36 cellular contexts compared by ENCODE assay signal in the genomic region with DNA sequence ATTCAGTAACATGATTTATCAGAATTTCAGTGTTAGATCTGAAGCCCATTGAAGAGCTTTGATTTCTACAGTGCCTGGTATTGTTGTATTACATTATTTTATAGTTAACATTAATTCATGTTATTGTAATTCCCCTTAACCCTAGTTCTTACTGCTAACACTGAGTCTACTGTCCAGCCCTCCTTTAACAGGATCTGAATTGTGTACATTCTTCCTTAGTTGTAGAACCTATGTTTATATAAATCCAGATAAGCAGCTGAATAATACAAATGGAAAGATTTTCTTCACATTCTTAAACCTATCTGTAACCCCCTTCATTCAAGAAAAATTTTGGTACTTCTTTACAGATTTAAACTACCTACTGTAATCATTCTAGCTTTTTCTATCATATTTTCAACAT. TPM values are rescaled to one million over a fixed set of nuclear protein-coding genes. Genes with fewer than 3 reads are reported as not detected.
"Had no signal": no experiment of that assay in that cellular context is flagged by ENCODE, and none has a peak within 500 bp of the region (broad histone marks: within the 10 kb centered on the region; RNA-seq: fewer than 3 reads in every experiment).

No MANE protein-coding gene starts in this region.

- H3K4me3 ChIP-seq: left ventricle myocardium inferior, lung, mucosa of descending colon, ovary, right atrium auricular region, right lobe of liver, smooth muscle cell, stomach, testis, thyroid gland, transverse colon, upper lobe of left lung, vagina had no signal

- H3K27me3 ChIP-seq: ovary, right atrium auricular region, right lobe of liver, stomach, testis, thyroid gland, transverse colon, upper lobe of left lung, vagina had no signal

- H3K4me2 ChIP-seq: smooth muscle cell had no signal

- H3K36me3 ChIP-seq: ovary had no signal

- H3K4me3 Mint-ChIP-seq: immature natural killer cell; naive thymus-derived CD4-positive, alpha-beta T cell; natural killer cell treated with Interleukin-12 subunit alpha and Interleukin-12 subunit beta and Interleukin-15 and Interleukin-18, amount 100 ng/mL, for 72 hours; stimulated activated memory B cell treated with anti-CD40 and anti-IgM and Interleukin-4, amounts not matched to agents 10 μg/mL and 1 μg/mL and 100 μg/mL, for 72 hours had no signal

- H3K4me1 ChIP-seq: right atrium auricular region, right lobe of liver, testis, thyroid gland, transverse colon, vagina had no signal

- H3K9me3 Mint-ChIP-seq: immature natural killer cell; natural killer cell treated with Interleukin-12 subunit alpha and Interleukin-12 subunit beta and Interleukin-15 and Interleukin-18, amount 100 ng/mL, for 72 hours; stimulated activated memory B cell treated with anti-CD40 and anti-IgM and Interleukin-4, amounts not matched to agents 10 μg/mL and 1 μg/mL and 100 μg/mL, for 72 hours had no signal

- H3K27ac Mint-ChIP-seq: natural killer cell treated with Interleukin-12 subunit alpha and Interleukin-12 subunit beta and Interleukin-15 and Interleukin-18, amount 100 ng/mL, for 72 hours; progenitor cell of endocrine pancreas; stimulated activated memory B cell treated with anti-CD40 and anti-IgM and Interleukin-4, amounts not matched to agents 10 μg/mL and 1 μg/mL and 100 μg/mL, for 72 hours had no signal

- H3K27me3 Mint-ChIP-seq: naive thymus-derived CD4-positive, alpha-beta T cell; natural killer cell treated with Interleukin-12 subunit alpha and Interleukin-12 subunit beta and Interleukin-15 and Interleukin-18, amount 100 ng/mL, for 72 hours; progenitor cell of endocrine pancreas; stimulated activated memory B cell treated with anti-CD40 and anti-IgM and Interleukin-4, amounts not matched to agents 10 μg/mL and 1 μg/mL and 100 μg/mL, for 72 hours had no signal

- DNase-seq: hypothalamus; immature natural killer cell; islet precursor cell; left ventricle myocardium inferior; midbrain; mucosa of descending colon; naive thymus-derived CD4-positive, alpha-beta T cell; ovary; right lobe of liver; stimulated activated CD4-positive, alpha-beta T cell treated with anti-CD3 and anti-CD28 coated beads, Interleukin-1b, Interleukin-23, amount 100 ng/mL, for 48 hours; stimulated activated CD4-positive, alpha-beta T cell treated with anti-CD3 and anti-CD28 coated beads, Interleukin-2, amount 100 ng/mL, for 48 hours; stimulated activated CD4-positive, alpha-beta T cell treated with anti-CD3 and anti-CD28 coated beads, Interleukin-4, amount 100 ng/mL, for 4 hours; stimulated activated CD8-positive, alpha-beta memory T cell treated with anti-CD3 and anti-CD28 coated beads, Interleukin-4, amount 100 ng/mL, for 48 hours; stimulated activated naive CD8-positive, alpha-beta T cell treated with anti-CD3 and anti-CD28 coated beads, Interleukin-15, Interleukin-2, amounts not matched to agents 100 U/mL and 50 U/mL, for 24 hours; stomach; testis; thyroid gland; transverse colon; upper lobe of left lung had no signal

- H3K4me1 Mint-ChIP-seq: immature natural killer cell had no signal

- H3K9me3 ChIP-seq: left ventricle myocardium inferior, mucosa of descending colon, ovary, right atrium auricular region, right lobe of liver, stomach, testis, thyroid gland, transverse colon, upper lobe of left lung, vagina had no signal

- H3K27ac ChIP-seq: left ventricle myocardium inferior, ovary, right atrium auricular region, right lobe of liver, stomach, testis, thyroid gland, transverse colon, upper lobe of left lung, vagina had no signal

- ATAC-seq: mucosa of descending colon; naive thymus-derived CD4-positive, alpha-beta T cell; natural killer cell treated with Interleukin-12 subunit alpha and Interleukin-12 subunit beta and Interleukin-15 and Interleukin-18, amount 100 ng/mL, for 72 hours; right lobe of liver; stimulated activated memory B cell treated with anti-CD40 and anti-IgM and Interleukin-4, amounts not matched to agents 10 μg/mL and 1 μg/mL and 100 μg/mL, for 72 hours; stimulated activated naive CD8-positive, alpha-beta T cell treated with anti-CD3 and anti-CD28 coated beads, Interleukin-15, Interleukin-2, amounts not matched to agents 100 U/mL and 50 U/mL, for 24 hours had no signal

RNA-seq across cellular contexts. Expression of gene SULT6B1, which starts 57.7 kb away (rescaled TPM):
- total RNA-seq: kidney epithelial cell; left ventricle myocardium inferior; lower leg skin; lung; mesenteric fat pad; mucosa of descending colon; myocyte; naive thymus-derived CD4-positive, alpha-beta T cell; natural killer cell treated with Interleukin-12 subunit alpha and Interleukin-12 subunit beta and Interleukin-15 and Interleukin-18, amount 100 ng/mL, for 72 hours; omental fat pad; ovary; progenitor cell of endocrine pancreas; pulmonary artery endothelial cell; renal cortical epithelial cell; right atrium auricular region; right lobe of liver; skeletal muscle tissue; smooth muscle cell; stomach; thyroid gland; transverse colon; upper lobe of left lung; urinary bladder; vagina had no signal
- polyA plus RNA-seq: immature natural killer cell; lung; naive thymus-derived CD4-positive, alpha-beta T cell; neural cell; ovary; smooth muscle cell; stomach; urinary bladder had no signal
